In the genomic region with DNA sequence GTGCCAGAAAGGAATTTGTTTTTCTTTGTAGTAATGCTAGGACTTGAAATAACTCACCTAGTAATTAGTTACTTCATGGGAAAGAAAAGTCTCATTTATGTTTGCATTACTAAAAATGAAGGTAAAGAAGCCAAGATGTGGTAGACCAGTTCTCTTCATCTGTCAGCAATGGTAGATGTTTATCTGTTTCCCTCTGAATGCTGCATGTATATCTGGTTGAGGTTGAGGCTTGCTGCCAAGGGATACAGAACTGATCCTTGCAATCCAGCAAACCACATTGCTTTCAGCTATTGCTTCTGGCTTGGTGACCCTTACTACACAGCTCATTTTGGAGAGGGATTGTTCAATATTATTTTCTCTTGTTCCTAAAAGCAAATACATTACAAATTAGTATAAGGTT, we compare ENCODE assay signal across 23 cellular contexts.
"Had no signal": no experiment of that assay in that cellular context is flagged by ENCODE, and none has a peak within 500 bp of the region (broad histone marks: within the 10 kb centered on the region; RNA-seq: fewer than 3 reads in every experiment).

No MANE protein-coding gene starts in this region.

- H3K27me3 Mint-ChIP-seq: activated T-cell treated with anti-CD3 and anti-CD28 coated beads, Interleukin-2, amount 50 U/mL, for 24 hours had no signal

- H3K4me1 ChIP-seq: adrenal gland, body of pancreas, left lung, testis, vagina had no signal

- H3K27me3 ChIP-seq: adrenal gland, body of pancreas, left lung, neural progenitor cell, testis, vagina had no signal

- DNase-seq: activated T-cell treated with anti-CD3 and anti-CD28 coated beads, Interleukin-2, amount 50 U/mL, for 24 hours; adrenal gland; body of pancreas; caudate nucleus; dermis blood vessel endothelial cell; effector CD8-positive, alpha-beta T cell; erythroblast; foreskin melanocyte; left lung; naive thymus-derived CD4-positive, alpha-beta T cell; posterior cingulate gyrus; small intestine; stimulated activated CD4-positive, alpha-beta T cell treated with anti-CD3 and anti-CD28 coated beads, Interleukin-2, amount 100 ng/mL, for 24 hours; T-helper 9 cell; testis; trophoblast cell had no signal

- H3K27ac Mint-ChIP-seq: activated naive CD4-positive, alpha-beta T cell treated with anti-CD3 and anti-CD28 coated beads, Interleukin-2, amount 50 U/mL, for 72 hours; activated T-cell treated with anti-CD3 and anti-CD28 coated beads, Interleukin-2, amount 50 U/mL, for 24 hours; activated T-helper 17 cell treated with anti-CD3 and anti-CD28 coated beads, Interleukin-2, amount 50 U/mL, for 72 hours; naive thymus-derived CD4-positive, alpha-beta T cell; neural progenitor cell; stimulated activated effector memory CD8-positive, alpha-beta T cell treated with anti-CD3 and anti-CD28 coated beads, Interleukin-12 subunit alpha, Interleukin-12 subunit beta, amount 100 ng/mL, for 72 hours had no signal

- H3K4me3 ChIP-seq: adrenal gland, body of pancreas, left lung, lung, neural progenitor cell, testis, vagina had no signal

- H3K9me3 ChIP-seq: adrenal gland, body of pancreas, left lung, testis, vagina had no signal

- H3K9me3 Mint-ChIP-seq: activated T-cell treated with anti-CD3 and anti-CD28 coated beads, Interleukin-2, amount 50 U/mL, for 24 hours had no signal

- H3K36me3 ChIP-seq: adrenal gland, left lung, neural progenitor cell, vagina had no signal

- H3K36me3 Mint-ChIP-seq: naive thymus-derived CD4-positive, alpha-beta T cell; neural progenitor cell; stimulated activated effector memory CD8-positive, alpha-beta T cell treated with anti-CD3 and anti-CD28 coated beads, Interleukin-12 subunit alpha, Interleukin-12 subunit beta, amount 100 ng/mL, for 72 hours had no signal

- H3K4me3 Mint-ChIP-seq: activated T-cell treated with anti-CD3 and anti-CD28 coated beads, Interleukin-2, amount 50 U/mL, for 24 hours; activated T-helper 17 cell treated with anti-CD3 and anti-CD28 coated beads, Interleukin-2, amount 50 U/mL, for 72 hours; naive thymus-derived CD4-positive, alpha-beta T cell; neural progenitor cell; stimulated activated effector memory CD8-positive, alpha-beta T cell treated with anti-CD3 and anti-CD28 coated beads, Interleukin-12 subunit alpha, Interleukin-12 subunit beta, amount 100 ng/mL, for 72 hours had no signal

- H3K27ac ChIP-seq: adrenal gland, body of pancreas, left lung, neural progenitor cell, testis, vagina had no signal

- H2AFZ ChIP-seq: neural progenitor cell had no signal

- ATAC-seq: activated naive CD4-positive, alpha-beta T cell treated with anti-CD3 and anti-CD28 coated beads, Interleukin-2, amount 50 U/mL, for 72 hours; activated T-helper 17 cell treated with anti-CD3 and anti-CD28 coated beads, Interleukin-2, amount 50 U/mL, for 72 hours; body of pancreas; left lung; naive thymus-derived CD4-positive, alpha-beta T cell; sciatic nerve; stimulated activated effector memory CD8-positive, alpha-beta T cell treated with anti-CD3 and anti-CD28 coated beads, Interleukin-12 subunit alpha, Interleukin-12 subunit beta, amount 100 ng/mL, for 72 hours had no signal

- H3K4me1 Mint-ChIP-seq: activated T-helper 17 cell treated with anti-CD3 and anti-CD28 coated beads, Interleukin-2, amount 50 U/mL, for 72 hours; naive thymus-derived CD4-positive, alpha-beta T cell; stimulated activated effector memory CD8-positive, alpha-beta T cell treated with anti-CD3 and anti-CD28 coated beads, Interleukin-12 subunit alpha, Interleukin-12 subunit beta, amount 100 ng/mL, for 72 hours had no signal

- H3K9ac ChIP-seq: neural progenitor cell had no signal

- H3K4me2 ChIP-seq: neural progenitor cell had no signal
